ENCODE assay signal across 8 cellular contexts in genomic region chr5:171162602-171163001, GRCh38.
A peak's percentile ranks its signal among the peaks of the same experiment; 100 is the strongest.
DNase-seq lines count a peak whose midpoint lies in the region; TF ChIP-seq lines count a peak whose summit lies in the region.

No MANE protein-coding gene starts in this region.

- intact Hi-C loops in transverse colon (cut with DNase I; ENCODE audit: low total_unique reads), result no loop called here

- H3K9me3 ChIP-seq in NT2/D1 (ENCODE audit: insufficient read depth, low read length) (no peaks in the 10 kb centered on the region), transverse colon (no peaks in the 10 kb centered on the region), tibial nerve (no peaks in the 10 kb centered on the region)

- no peaks in the 10 kb centered on the region for H3K4me1 ChIP-seq in NT2/D1 (ENCODE audit: insufficient read depth, insufficient read length)
- H3K4me1 ChIP-seq in transverse colon, result no peaks in the 10 kb centered on the region
- no peaks in the 10 kb centered on the region for H3K4me1 ChIP-seq in tibial nerve

- 88% methylated on average over 1 of the region's 1 CpG; no CpG with 5 or more reads in 1 of the 2 donors for WGBS in transverse colon (ENCODE audit: low coverage in 1 of 2), 2 donors
- WGBS in tibial nerve, 2 donors, result 54 to 71% methylated on average over 1 of the region's 1 CpG

- in situ Hi-C loops in transverse colon (cut with MboI; ENCODE audit: low pct_ligation_motif_present in 1 of 4, low pct_unique_long_range_greater_than_20kb in 1 of 4, low sequenced_read_pairs in 3 of 4), result no loop called here

- TF ChIP-seq CTCF in transverse colon (IDR thresholded peaks at IDR 0.05) (peak in 1 of 5 experiments; percentile 3), tibial nerve (IDR thresholded peaks at IDR 0.05) (no peak)

- H3K27me3 ChIP-seq in NT2/D1 (ENCODE audit: insufficient read depth, insufficient read length) (no peaks in the 10 kb centered on the region), transverse colon (no peaks in the 10 kb centered on the region), tibial nerve (no peaks in the 10 kb centered on the region)

- H3K27ac ChIP-seq in transverse colon (no peak overlapping the region), tibial nerve (no peak overlapping the region)

- H3K4me3 ChIP-seq in NT2/D1 (ENCODE audit: insufficient read length, low read depth) (no peak overlapping the region), transverse colon (no peak overlapping the region), tibial nerve (no peak overlapping the region)

- TF ChIP-seq POLR2A in transverse colon (IDR thresholded peaks at IDR 0.05) (no peak), tibial nerve (IDR thresholded peaks at IDR 0.05) (no peak)

- no peaks in the 10 kb centered on the region for H3K36me3 ChIP-seq in NT2/D1 (ENCODE audit: insufficient read depth, insufficient read length, low read length)
- H3K36me3 ChIP-seq in transverse colon, result no peaks in the 10 kb centered on the region
- no peaks in the 10 kb centered on the region for H3K36me3 ChIP-seq in tibial nerve

- no peak overlapping the region for H3K9ac ChIP-seq in NT2/D1 (ENCODE audit: insufficient read length, low read depth)

- peak; percentile 31 for DNase-seq in GDM1 (lab: John Stamatoyannopoulos, UW)
- DNase-seq in H4 (ENCODE audit: low spot score), result peak; percentile 68
- DNase-seq in NT2/D1 (ENCODE audit: low read depth, low spot score), result peak; percentile 48
- DNase-seq in hepatic stellate cell (ENCODE audit: low spot score), result peak; percentile 2
- DNase-seq in transverse colon, result no peak
- no peak for DNase-seq in tibial nerve (ENCODE audit: low spot score in 2 of 2)
- DNase-seq in central memory CD4-positive, alpha-beta T cell, result no peak
- DNase-seq in GF-D8 (lab: John Stamatoyannopoulos, UW), result no peak

- TF ChIP-seq EP300 in transverse colon (IDR thresholded peaks at IDR 0.05; ENCODE audit: low read depth) (no peak), tibial nerve (IDR thresholded peaks at IDR 0.05) (no peak)

Comparison
In these comparisons a context has a peak if more than half of its experiments do, and no peak if none do; other contexts are left out.
1. DNase-seq: peak in GDM1 (single experiment), H4 (single experiment), NT2/D1 (single experiment) and hepatic stellate cell (single experiment); none in transverse colon (single experiment), tibial nerve (0 of 2), central memory CD4-positive, alpha-beta T cell (single experiment) and GF-D8 (single experiment).